8 cellular contexts compared by ENCODE assay signal in genomic region chr20:11274137-11274536, GRCh38.
DNase-seq lines count a peak whose midpoint lies in the region; ATAC-seq and TF ChIP-seq lines count a peak whose summit lies in the region.

No MANE protein-coding gene starts in this region.

- no peaks in the 10 kb centered on the region; the same call in 1 of the 2 replicates for H3F3A ChIP-seq in GM23338 (replicated peaks; ENCODE audit: low read depth)

- H3K27ac ChIP-seq in GM23338 (ENCODE audit: low read depth) (no peak overlapping the region), parathyroid adenoma (no peak overlapping the region)
- H3K27ac ChIP-seq in effector memory CD4-positive, alpha-beta T cell (ENCODE audit: insufficient read depth, low read length, poor library complexity, severe bottlenecking), result no peak overlapping the region

- no peaks in the 10 kb centered on the region; the same call in 2 of the 3 replicates for H3K9me3 Mint-ChIP-seq in GM23338

- in situ Hi-C loops in Caki2 (cut with HindIII; ENCODE audit: low pct_unique_long_range_greater_than_20kb, low sequenced_read_pairs), result no loop called here

- H3K9me3 ChIP-seq in parathyroid adenoma (ENCODE audit: control insufficient read depth, low read length), result no peaks in the 10 kb centered on the region
- no peaks in the 10 kb centered on the region for H3K9me3 ChIP-seq in effector memory CD4-positive, alpha-beta T cell (ENCODE audit: control insufficient read depth, low read length)

- H3K4me2 ChIP-seq in GM23338 (no peak overlapping the region), parathyroid adenoma (ENCODE audit: low read length) (no peak overlapping the region)

- peaks cover 4% of the 10 kb centered on the region for H3K27me3 Mint-ChIP-seq in GM23338 (ENCODE audit: insufficient read depth, low read depth, poor library complexity)

- H3K36me3 Mint-ChIP-seq in GM23338 (ENCODE audit: low read depth), result no peaks in the 10 kb centered on the region

- peak; percentile 71 for ATAC-seq in GM23338
- ATAC-seq in SK-N-SH treated with all-trans-retinoic acid at 6 μM for 48 hours, result peak; percentile 98
- no peak for ATAC-seq in HG03025 (IDR thresholded peaks at IDR 0.05; ENCODE audit: low FRiP score, unreplicated experiment)

- peak; percentile 60 to 80 for TF ChIP-seq CTCF in GM23338 (conservative IDR thresholded peaks at IDR 0.05; ENCODE audit: low read depth in 2 of 2)
- TF ChIP-seq CTCF in parathyroid adenoma (IDR thresholded peaks at IDR 0.05), result peak; percentile 64

- H3K4me3 Mint-ChIP-seq in GM23338, result no peak overlapping the region

- peaks cover 53% of the 10 kb centered on the region for H3K4me1 Mint-ChIP-seq in GM23338

- no peaks in the 10 kb centered on the region for H3K9me2 ChIP-seq in GM23338 (ENCODE audit: insufficient read depth)

- H3K27me3 ChIP-seq in GM23338 (ENCODE audit: insufficient read depth), result no peaks in the 10 kb centered on the region
- no peaks in the 10 kb centered on the region for H3K27me3 ChIP-seq in parathyroid adenoma (ENCODE audit: control insufficient read depth, insufficient read depth, low read length)
- no peaks in the 10 kb centered on the region for H3K27me3 ChIP-seq in effector memory CD4-positive, alpha-beta T cell (replicated peaks; ENCODE audit: control insufficient read depth, insufficient read depth, low read length, poor library complexity, severe bottlenecking)

- DNase-seq in Caki2 (ENCODE audit: low read depth) (peak; percentile 72), GM23338 (ENCODE audit: low spot score) (peak; percentile 74), NCI-H1417 treated with DMSO at 0.1 percent for 48 hours (lab: John Stamatoyannopoulos, UW) (peak; percentile 44), fibroblast of the conjunctiva (ENCODE audit: low read depth) (peak; percentile 52)
- DNase-seq in effector memory CD4-positive, alpha-beta T cell, result no peak

- H3K4me3 ChIP-seq in GM23338 (no peak overlapping the region), parathyroid adenoma (ENCODE audit: low read depth, low read length) (no peak overlapping the region)
- H3K4me3 ChIP-seq in effector memory CD4-positive, alpha-beta T cell (ENCODE audit: insufficient read depth, low read depth, low read length, poor library complexity, severe bottlenecking), result no peak overlapping the region

- H3K79me2 ChIP-seq in GM23338 (replicated peaks; ENCODE audit: insufficient read depth), result no peaks in the 10 kb centered on the region
- H3K79me2 ChIP-seq in parathyroid adenoma, result no peaks in the 10 kb centered on the region

- H3K36me3 ChIP-seq in GM23338 (ENCODE audit: insufficient read depth), result 0 out of 2 replicates have a peak, but pooled peaks cover under 1% of the 10 kb centered on the region
- no peaks in the 10 kb centered on the region for H3K36me3 ChIP-seq in parathyroid adenoma (ENCODE audit: control insufficient read depth, insufficient read depth, low read length)
- H3K36me3 ChIP-seq in effector memory CD4-positive, alpha-beta T cell (ENCODE audit: control insufficient read depth, insufficient read depth, low read length), result no peaks in the 10 kb centered on the region

- peaks cover 23% of the 10 kb centered on the region for H3K4me1 ChIP-seq in GM23338 (ENCODE audit: insufficient read depth)
- no peaks in the 10 kb centered on the region for H3K4me1 ChIP-seq in parathyroid adenoma
- no peaks in the 10 kb centered on the region for H3K4me1 ChIP-seq in effector memory CD4-positive, alpha-beta T cell (ENCODE audit: control insufficient read depth, insufficient read depth, low read length, poor library complexity, severe bottlenecking)

- peak overlapping the region; percentile 50 for H3K27ac Mint-ChIP-seq in GM23338

- no peak overlapping the region for H2AFZ ChIP-seq in GM23338
- H2AFZ ChIP-seq in parathyroid adenoma, result peak overlapping the region; percentile 50

- no peaks in the 10 kb centered on the region for H4K20me1 ChIP-seq in GM23338 (replicated peaks; ENCODE audit: insufficient read depth)

- no peak overlapping the region for H3K9ac ChIP-seq in parathyroid adenoma

TF ChIP-seq in GM23338, 12 proteins besides CTCF, POLR2A, EP300 and RAD21 (continues in another document):
- TF ChIP-seq, protein P1, sequence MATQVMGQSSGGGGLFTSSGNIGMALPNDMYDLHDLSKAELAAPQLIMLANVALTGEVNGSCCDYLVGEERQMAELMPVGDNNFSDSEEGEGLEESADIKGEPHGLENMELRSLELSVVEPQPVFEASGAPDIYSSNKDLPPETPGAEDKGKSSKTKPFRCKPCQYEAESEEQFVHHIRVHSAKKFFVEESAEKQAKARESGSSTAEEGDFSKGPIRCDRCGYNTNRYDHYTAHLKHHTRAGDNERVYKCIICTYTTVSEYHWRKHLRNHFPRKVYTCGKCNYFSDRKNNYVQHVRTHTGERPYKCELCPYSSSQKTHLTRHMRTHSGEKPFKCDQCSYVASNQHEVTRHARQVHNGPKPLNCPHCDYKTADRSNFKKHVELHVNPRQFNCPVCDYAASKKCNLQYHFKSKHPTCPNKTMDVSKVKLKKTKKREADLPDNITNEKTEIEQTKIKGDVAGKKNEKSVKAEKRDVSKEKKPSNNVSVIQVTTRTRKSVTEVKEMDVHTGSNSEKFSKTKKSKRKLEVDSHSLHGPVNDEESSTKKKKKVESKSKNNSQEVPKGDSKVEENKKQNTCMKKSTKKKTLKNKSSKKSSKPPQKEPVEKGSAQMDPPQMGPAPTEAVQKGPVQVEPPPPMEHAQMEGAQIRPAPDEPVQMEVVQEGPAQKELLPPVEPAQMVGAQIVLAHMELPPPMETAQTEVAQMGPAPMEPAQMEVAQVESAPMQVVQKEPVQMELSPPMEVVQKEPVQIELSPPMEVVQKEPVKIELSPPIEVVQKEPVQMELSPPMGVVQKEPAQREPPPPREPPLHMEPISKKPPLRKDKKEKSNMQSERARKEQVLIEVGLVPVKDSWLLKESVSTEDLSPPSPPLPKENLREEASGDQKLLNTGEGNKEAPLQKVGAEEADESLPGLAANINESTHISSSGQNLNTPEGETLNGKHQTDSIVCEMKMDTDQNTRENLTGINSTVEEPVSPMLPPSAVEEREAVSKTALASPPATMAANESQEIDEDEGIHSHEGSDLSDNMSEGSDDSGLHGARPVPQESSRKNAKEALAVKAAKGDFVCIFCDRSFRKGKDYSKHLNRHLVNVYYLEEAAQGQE (IDR thresholded peaks at IDR 0.05; ENCODE audit: unreplicated experiment), result no peak

TF ChIP-seq in SK-N-SH treated with all-trans-retinoic acid at 6 μM for 48 hours, 23 proteins besides CTCF, POLR2A, EP300 and RAD21:
- TF ChIP-seq SNAI2 (CRISPR knock-in tag; IDR thresholded peaks at IDR 0.05), result no peak
- no peak for TF ChIP-seq TOX (CRISPR knock-in tag; IDR thresholded peaks at IDR 0.05; ENCODE audit: borderline replicate concordance)
- TF ChIP-seq ZFP30 (CRISPR knock-in tag; IDR thresholded peaks at IDR 0.05), result no peak
- TF ChIP-seq RARB (CRISPR knock-in tag; IDR thresholded peaks at IDR 0.05), result no peak
- TF ChIP-seq GLIS3 (CRISPR knock-in tag; IDR thresholded peaks at IDR 0.05), result no peak
- TF ChIP-seq ZC3H10 (CRISPR knock-in tag; IDR thresholded peaks at IDR 0.05), result no peak
- no peak for TF ChIP-seq CREB5 (CRISPR knock-in tag; IDR thresholded peaks at IDR 0.05; ENCODE audit: low read depth)
- no peak for TF ChIP-seq CSDC2 (CRISPR knock-in tag; IDR thresholded peaks at IDR 0.05)
- TF ChIP-seq ZFP3 (CRISPR knock-in tag; IDR thresholded peaks at IDR 0.05), result no peak
- TF ChIP-seq BACH2 (CRISPR knock-in tag; IDR thresholded peaks at IDR 0.05; ENCODE audit: borderline replicate concordance), result no peak
- TF ChIP-seq, protein P2, sequence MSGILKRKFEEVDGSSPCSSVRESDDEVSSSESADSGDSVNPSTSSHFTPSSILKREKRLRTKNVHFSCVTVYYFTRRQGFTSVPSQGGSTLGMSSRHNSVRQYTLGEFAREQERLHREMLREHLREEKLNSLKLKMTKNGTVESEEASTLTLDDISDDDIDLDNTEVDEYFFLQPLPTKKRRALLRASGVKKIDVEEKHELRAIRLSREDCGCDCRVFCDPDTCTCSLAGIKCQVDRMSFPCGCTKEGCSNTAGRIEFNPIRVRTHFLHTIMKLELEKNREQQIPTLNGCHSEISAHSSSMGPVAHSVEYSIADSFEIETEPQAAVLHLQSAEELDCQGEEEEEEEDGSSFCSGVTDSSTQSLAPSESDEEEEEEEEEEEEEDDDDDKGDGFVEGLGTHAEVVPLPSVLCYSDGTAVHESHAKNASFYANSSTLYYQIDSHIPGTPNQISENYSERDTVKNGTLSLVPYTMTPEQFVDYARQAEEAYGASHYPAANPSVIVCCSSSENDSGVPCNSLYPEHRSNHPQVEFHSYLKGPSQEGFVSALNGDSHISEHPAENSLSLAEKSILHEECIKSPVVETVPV (CRISPR knock-in tag; IDR thresholded peaks at IDR 0.05), result no peak
- no peak for TF ChIP-seq OSR1 (CRISPR knock-in tag; IDR thresholded peaks at IDR 0.05)
- TF ChIP-seq ISL1 (CRISPR knock-in tag; IDR thresholded peaks at IDR 0.05), result no peak
- TF ChIP-seq ESRRG (CRISPR knock-in tag; IDR thresholded peaks at IDR 0.05), result no peak
- TF ChIP-seq PATZ1 (CRISPR knock-in tag; IDR thresholded peaks at IDR 0.05; ENCODE audit: borderline replicate concordance), result no peak
TF ChIP-seq in SK-N-SH treated with all-trans-retinoic acid at 6 μM for 48 hours: peak in this region for 0.

Comparison
In these comparisons a context has a peak if more than half of its experiments do, and no peak if none do; other contexts are left out.
1. DNase-seq: peak in Caki2 (single experiment), GM23338 (single experiment), NCI-H1417 treated with DMSO at 0.1 percent for 48 hours (single experiment) and fibroblast of the conjunctiva (single experiment); none in effector memory CD4-positive, alpha-beta T cell (0 of 3).